ENCODE assay signal across 1 cellular context in the genomic region with DNA sequence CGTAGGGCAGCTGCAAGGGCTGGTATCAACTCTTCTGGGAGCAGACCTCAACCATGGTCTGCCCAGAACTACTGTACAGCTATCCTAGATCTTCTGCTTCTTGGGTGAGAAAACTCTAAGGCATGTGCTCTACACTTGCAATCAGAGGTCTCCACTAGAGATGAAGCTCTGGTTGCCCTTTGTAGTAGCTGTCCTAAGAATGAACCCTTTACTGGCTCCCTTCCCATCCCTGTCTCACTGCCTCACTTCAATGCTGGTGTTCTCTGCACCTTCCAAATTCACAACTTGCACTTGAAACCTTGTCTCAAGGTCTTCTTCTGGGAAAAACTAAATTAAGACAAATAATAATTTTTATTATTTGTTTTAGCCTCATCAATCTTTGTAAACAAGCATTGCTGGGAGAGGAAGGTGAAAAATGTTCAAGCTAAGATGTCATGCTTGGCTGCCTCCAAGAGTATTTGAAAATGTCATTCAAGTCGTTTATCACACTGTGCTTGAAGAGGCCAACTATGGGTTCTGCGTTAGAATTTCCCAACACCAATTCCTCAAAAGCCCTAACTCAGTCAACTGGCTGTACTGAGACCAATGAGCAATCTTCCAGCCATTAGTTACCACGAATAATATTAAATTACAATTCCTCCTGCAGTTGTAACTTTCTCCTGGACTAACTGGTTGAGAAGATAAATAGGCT.
TF ChIP-seq lines count a peak whose summit lies in the region.

No MANE protein-coding gene starts in this region.

TF ChIP-seq in SK-N-SH, 30 proteins besides CTCF, POLR2A, EP300 and RAD21 (continued from another document):
- TF ChIP-seq, protein P1, sequence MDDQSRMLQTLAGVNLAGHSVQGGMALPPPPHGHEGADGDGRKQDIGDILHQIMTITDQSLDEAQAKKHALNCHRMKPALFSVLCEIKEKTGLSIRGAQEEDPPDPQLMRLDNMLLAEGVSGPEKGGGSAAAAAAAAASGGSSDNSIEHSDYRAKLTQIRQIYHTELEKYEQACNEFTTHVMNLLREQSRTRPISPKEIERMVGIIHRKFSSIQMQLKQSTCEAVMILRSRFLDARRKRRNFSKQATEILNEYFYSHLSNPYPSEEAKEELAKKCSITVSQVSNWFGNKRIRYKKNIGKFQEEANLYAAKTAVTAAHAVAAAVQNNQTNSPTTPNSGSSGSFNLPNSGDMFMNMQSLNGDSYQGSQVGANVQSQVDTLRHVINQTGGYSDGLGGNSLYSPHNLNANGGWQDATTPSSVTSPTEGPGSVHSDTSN (IDR thresholded peaks at IDR 0.05): no peak
- TF ChIP-seq RXRA (IDR thresholded peaks at IDR 0.05; ENCODE audit: borderline replicate concordance, low read depth) (no peak), REST (IDR thresholded peaks at IDR 0.05; ENCODE audit: low read depth, low read length) (no peak), NRF1 (IDR thresholded peaks at IDR 0.05; ENCODE audit: low read depth, low read length) (no peak), GABPA (IDR thresholded peaks at IDR 0.05; ENCODE audit: low read depth) (no peak), TEAD4 (IDR thresholded peaks at IDR 0.05; ENCODE audit: borderline replicate concordance, insufficient read depth) (no peak), MAX (IDR thresholded peaks at IDR 0.05; ENCODE audit: low read depth) (no peak), CHD2 (IDR thresholded peaks at IDR 0.05; ENCODE audit: low read length, partially characterized antibody) (no peak)
- TF ChIP-seq, protein P2, sequence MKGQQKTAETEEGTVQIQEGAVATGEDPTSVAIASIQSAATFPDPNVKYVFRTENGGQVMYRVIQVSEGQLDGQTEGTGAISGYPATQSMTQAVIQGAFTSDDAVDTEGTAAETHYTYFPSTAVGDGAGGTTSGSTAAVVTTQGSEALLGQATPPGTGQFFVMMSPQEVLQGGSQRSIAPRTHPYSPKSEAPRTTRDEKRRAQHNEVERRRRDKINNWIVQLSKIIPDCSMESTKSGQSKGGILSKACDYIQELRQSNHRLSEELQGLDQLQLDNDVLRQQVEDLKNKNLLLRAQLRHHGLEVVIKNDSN (IDR thresholded peaks at IDR 0.05; ENCODE audit: borderline replicate concordance, low read depth): no peak
